8 cellular contexts compared by ENCODE assay signal in the genomic region with DNA sequence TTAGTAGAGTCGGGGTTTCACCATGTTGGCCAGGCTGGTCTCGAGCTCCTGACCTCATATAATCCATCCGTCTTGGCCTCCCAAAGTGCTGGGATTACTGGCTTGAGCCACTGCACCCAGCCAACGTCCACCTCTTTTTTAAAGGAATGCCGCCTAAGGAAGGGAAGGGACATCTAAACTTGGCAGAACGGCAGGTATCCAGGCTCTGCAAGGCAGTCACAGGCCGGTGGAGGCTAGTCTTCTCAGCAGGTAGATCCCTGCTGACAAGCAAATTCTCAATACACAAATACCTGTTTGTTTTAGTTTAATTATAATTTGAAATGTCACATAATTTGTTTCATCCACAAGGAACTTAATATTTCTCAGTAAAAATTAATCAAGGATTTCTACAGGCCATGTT.
"Had no signal": no experiment of that assay in that cellular context is flagged by ENCODE, and none has a peak within 500 bp of the region (broad histone marks: within the 10 kb centered on the region; RNA-seq: fewer than 3 reads in every experiment).

No MANE protein-coding gene starts in this region.

- H3K4me3 Mint-ChIP-seq: HFFc6 had no signal

- H3K27ac Mint-ChIP-seq: HFFc6 had no signal

- H3K36me3 ChIP-seq: HAP-1 had no signal

- H3K9me3 Mint-ChIP-seq: HFFc6 had no signal

- DNase-seq: GOT3, H7, HFFc6, IMR-90, KG1 had no signal

- H3K4me1 ChIP-seq: HAP-1 had no signal

- H3K4me3 ChIP-seq: HAP-1, K562 had no signal

- H3K9me3 ChIP-seq: HAP-1 had no signal

- ATAC-seq: HCT116, K562 had no signal
